Comparison of ENCODE assay signal across 31 cellular contexts in the genomic region with DNA sequence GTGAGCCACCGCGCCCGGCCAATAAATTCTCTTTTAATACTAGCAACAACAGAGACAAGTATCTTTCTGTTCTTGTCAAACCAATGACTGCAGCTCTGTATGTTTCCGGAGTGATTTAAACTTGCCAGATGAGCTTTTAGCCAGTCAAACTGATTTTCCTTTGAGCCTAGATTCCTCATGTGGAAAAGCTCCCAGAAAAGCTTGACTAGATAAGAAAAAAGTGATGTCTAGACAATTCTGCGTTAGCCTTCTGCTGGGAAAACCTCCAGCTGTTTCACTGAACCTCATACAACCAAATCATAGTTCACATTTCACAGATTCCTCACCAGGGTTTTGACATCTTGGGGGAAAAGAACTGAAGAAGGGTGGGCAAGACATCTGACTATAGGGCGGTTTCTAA.
DNase-seq lines count a peak whose midpoint lies in the region; ATAC-seq and TF ChIP-seq lines count a peak whose summit lies in the region.
"Had no signal": no experiment of that assay in that cellular context is flagged by ENCODE, and none has a peak within 500 bp of the region (broad histone marks: within the 10 kb centered on the region; RNA-seq: fewer than 3 reads in every experiment).

No MANE protein-coding gene starts in this region.

- TF ChIP-seq CTCF in Caco-2 (IDR thresholded peaks at IDR 0.05; ENCODE audit: insufficient read depth in 1 of 2, low read depth in 1 of 2, low read length in 1 of 2, severe bottlenecking in 1 of 2, unreplicated experiment in 1 of 2) (no peak), WTC11 (IDR thresholded peaks at IDR 0.05) (no peak), fibroblast of lung (conservative IDR thresholded peaks at IDR 0.05 in 1 of 2, IDR thresholded peaks at IDR 0.05 in 1 of 2; ENCODE audit: low read depth in 1 of 2, low read length in 2 of 2) (no peak), nephron (IDR thresholded peaks at IDR 0.05; ENCODE audit: unreplicated experiment in 3 of 3) (no peak)

- no peak overlapping the region for H3K4me3 Mint-ChIP-seq in Caco-2 (ENCODE audit: unreplicated experiment)
- no peak overlapping the region for H3K4me3 Mint-ChIP-seq in WTC11
- no peak overlapping the region for H3K4me3 Mint-ChIP-seq in nephron
- H3K4me3 Mint-ChIP-seq: activated CD4-positive, alpha-beta memory T cell treated with anti-CD3 and anti-CD28 coated beads for 36 hours; activated naive CD4-positive, alpha-beta T cell treated with anti-CD3 and anti-CD28 coated beads, Interleukin-2, amount 50 U/mL, for 24 hours; activated T-helper 1 cell treated with anti-CD3 and anti-CD28 coated beads, Interleukin-12 subunit alpha, Interleukin-12 subunit beta, Interleukin-2, Interleukin-4 antibody, amounts not matched to agents 30 ng/mL and 10 ng/mL and 1 ng/mL, durations not matched to agents 14 hours and 24 hours and 36 hours; naive B cell had no signal

- POLR2A ChIA-PET in Caco-2 (lab: Charles Lee) (no interaction called here), WTC11 (lab: Charles Lee) (interaction anchor here (0.8 kb wide), 1 partner anchor 12 kb away, joined by 4 read pairs; no protein-coding TSS in a partner anchor)

- peaks cover 80% of the 10 kb centered on the region for H3K4me1 ChIP-seq in Caco-2
- H3K4me1 ChIP-seq in fibroblast of lung (ENCODE audit: control insufficient read depth, extremely low read depth, insufficient read depth, low read length), result peaks cover 12% of the 10 kb centered on the region

- H3K27ac Mint-ChIP-seq in Caco-2 (ENCODE audit: unreplicated experiment), result peak overlapping the region; percentile 91
- peak overlapping the region; percentile 19; the same call in 1 of the 2 replicates for H3K27ac Mint-ChIP-seq in WTC11
- peak overlapping the region; percentile 21 to 91 (median 82) for H3K27ac Mint-ChIP-seq in nephron
- H3K27ac Mint-ChIP-seq: activated CD4-positive, alpha-beta memory T cell treated with anti-CD3 and anti-CD28 coated beads for 36 hours; activated naive CD4-positive, alpha-beta T cell treated with anti-CD3 and anti-CD28 coated beads, Interleukin-2, amount 50 U/mL, for 24 hours; activated T-helper 1 cell treated with anti-CD3 and anti-CD28 coated beads, Interleukin-12 subunit alpha, Interleukin-12 subunit beta, Interleukin-2, Interleukin-4 antibody, amounts not matched to agents 30 ng/mL and 10 ng/mL and 1 ng/mL, durations not matched to agents 14 hours and 24 hours and 36 hours; naive B cell had no signal

- H3K4me1 Mint-ChIP-seq in Caco-2 (ENCODE audit: low read depth, unreplicated experiment), result peaks cover 62% of the 10 kb centered on the region
- peaks cover 29% of the 10 kb centered on the region for H3K4me1 Mint-ChIP-seq in WTC11
- peaks cover 25% of the 10 kb centered on the region for H3K4me1 Mint-ChIP-seq in nephron
- H3K4me1 Mint-ChIP-seq: naive B cell had no signal

- H3K27me3 Mint-ChIP-seq in Caco-2 (ENCODE audit: insufficient read depth, unreplicated experiment) (no peaks in the 10 kb centered on the region), WTC11 (ENCODE audit: low read depth) (no peaks in the 10 kb centered on the region), nephron (ENCODE audit: low read depth) (no peaks in the 10 kb centered on the region)
- H3K27me3 Mint-ChIP-seq: activated naive CD4-positive, alpha-beta T cell treated with anti-CD3 and anti-CD28 coated beads, Interleukin-2, amount 50 U/mL, for 24 hours had no signal

- no peak overlapping the region for H3K9ac ChIP-seq in fibroblast of lung (ENCODE audit: insufficient read depth, low read length)
- H3K9ac ChIP-seq: BLaER1 had no signal

- H4K20me1 ChIP-seq in fibroblast of lung (ENCODE audit: control insufficient read depth, extremely low read depth, insufficient read depth, low read length), result no peaks in the 10 kb centered on the region
- H4K20me1 ChIP-seq: BLaER1 had no signal

- no peak overlapping the region for H3K27ac ChIP-seq in fibroblast of lung (ENCODE audit: insufficient read depth, low read length)
- H3K27ac ChIP-seq: BLaER1, foreskin keratinocyte, Peyer's patch, SJCRH30 had no signal

- peaks cover 30% of the 10 kb centered on the region for H3K36me3 Mint-ChIP-seq in Caco-2 (ENCODE audit: insufficient read depth, unreplicated experiment)
- no peaks in the 10 kb centered on the region for H3K36me3 Mint-ChIP-seq in WTC11
- H3K36me3 Mint-ChIP-seq in nephron (ENCODE audit: low read depth), result peaks cover 3% of the 10 kb centered on the region
- H3K36me3 Mint-ChIP-seq: activated CD4-positive, alpha-beta memory T cell treated with anti-CD3 and anti-CD28 coated beads for 36 hours; activated naive CD4-positive, alpha-beta T cell treated with anti-CD3 and anti-CD28 coated beads, Interleukin-2, amount 50 U/mL, for 24 hours; naive B cell had no signal

- no TSS peak for BruUV-seq in Caco-2 (replicated peaks; lab: Mats Ljungman, UMichigan)

- intact Hi-C loops in Caco-2 (cut with micrococcal nuclease; ENCODE audit: unreplicated experiment), result no loop called here

- no peak overlapping the region for H3K4me2 ChIP-seq in fibroblast of lung (ENCODE audit: extremely low read depth, insufficient read depth, low read length)
- H3K4me2 ChIP-seq: BLaER1 had no signal

- no peaks in the 10 kb centered on the region for H3K79me2 ChIP-seq in fibroblast of lung (ENCODE audit: control insufficient read depth, insufficient read depth, low read length)

- H2AFZ ChIP-seq in fibroblast of lung (ENCODE audit: low read length), result no peak overlapping the region

- DNase-seq in Caco-2 (no peak), WTC11 (ENCODE audit: low spot score) (no peak), fibroblast of lung (ENCODE audit: low read depth in 2 of 2) (peak; percentile 40 to 90), CD1c-positive myeloid dendritic cell (ENCODE audit: extremely low spot score) (no peak), NCI-H345 treated with DMSO at 0.1 percent for 48 hours (lab: John Stamatoyannopoulos, UW; ENCODE audit: unreplicated experiment) (no peak)
- no peak for DNase-seq in activated effector memory CD4-positive, alpha-beta T cell treated with anti-CD3 and anti-CD28 coated beads, Interleukin-2, amount 50 U/mL, for 16 hours
- DNase-seq: ACHN; activated CD4-positive, alpha-beta memory T cell treated with anti-CD3 and anti-CD28 coated beads for 36 hours; activated CD8-positive, alpha-beta memory T cell treated with anti-CD3 and anti-CD28 coated beads, Interleukin-2, amount 50 U/mL, for 4 hours; anterior cingulate cortex; COR-L47; foreskin keratinocyte; GDM1; hippocampal formation; KBM-7; mesenchymal stem cell; naive B cell; NCI-H1105; NCI-H1930; NCI-H526 treated with DMSO at 0.1 percent for 48 hours; Peyer's patch; SJCRH30; spleen; stimulated activated CD4-positive, alpha-beta T cell treated with anti-CD3 and anti-CD28 coated beads, Interleukin-4, amount 100 ng/mL, for 1 hour; substantia nigra; upper lobe of left lung had no signal

- CTCF ChIA-PET in Caco-2 (lab: Charles Lee) (no interaction called here), WTC11 (lab: Charles Lee) (interaction anchor here (1.8 kb wide), 1 partner anchor 14 kb away, joined by 4 read pairs; no protein-coding TSS in a partner anchor)

- H3K9me3 ChIP-seq in Caco-2 (no peaks in the 10 kb centered on the region), fibroblast of lung (ENCODE audit: control insufficient read depth, insufficient read depth, low read depth, low read length) (no peaks in the 10 kb centered on the region)
- H3K9me3 ChIP-seq: BLaER1, Peyer's patch, SJCRH30, spleen, upper lobe of left lung had no signal

- ATAC-seq in WTC11, result no peak
- no peak for ATAC-seq in HG02642 (IDR thresholded peaks at IDR 0.05; ENCODE audit: poor library complexity, unreplicated experiment)
- ATAC-seq: foreskin keratinocyte had no signal

- no peaks in the 10 kb centered on the region for H3K9me3 Mint-ChIP-seq in Caco-2 (ENCODE audit: unreplicated experiment)
- no peaks in the 10 kb centered on the region for H3K9me3 Mint-ChIP-seq in WTC11
- no peaks in the 10 kb centered on the region for H3K9me3 Mint-ChIP-seq in nephron
- H3K9me3 Mint-ChIP-seq: activated CD4-positive, alpha-beta memory T cell treated with anti-CD3 and anti-CD28 coated beads for 36 hours; activated naive CD4-positive, alpha-beta T cell treated with anti-CD3 and anti-CD28 coated beads, Interleukin-2, amount 50 U/mL, for 24 hours had no signal

- H3K4me3 ChIP-seq in Caco-2 (ENCODE audit: low read depth, low read length) (no peak overlapping the region), fibroblast of lung (replicated peaks in 1 of 4; ENCODE audit: control extremely low read depth in 1 of 4, insufficient read depth in 1 of 4, low read depth in 3 of 4, low read length in 4 of 4) (no peak overlapping the region)
- H3K4me3 ChIP-seq: BLaER1, Peyer's patch, SJCRH30, spleen, upper lobe of left lung had no signal

- H3K36me3 ChIP-seq in Caco-2 (ENCODE audit: control insufficient read depth, insufficient read depth, low read length) (peaks cover 1% of the 10 kb centered on the region; the same call in 1 of the 2 replicates), fibroblast of lung (ENCODE audit: control insufficient read depth, insufficient read depth, low read length) (no peaks in the 10 kb centered on the region)
- H3K36me3 ChIP-seq: BLaER1, Peyer's patch, SJCRH30, spleen, upper lobe of left lung had no signal

- H3K27me3 ChIP-seq in Caco-2 (replicated peaks; ENCODE audit: control insufficient read depth, insufficient read depth, low read length) (no peaks in the 10 kb centered on the region), fibroblast of lung (ENCODE audit: control insufficient read depth, insufficient read depth, low read length) (no peaks in the 10 kb centered on the region)
- H3K27me3 ChIP-seq: BLaER1, foreskin keratinocyte, Peyer's patch, SJCRH30, spleen, upper lobe of left lung had no signal

TF ChIP-seq in WTC11, 78 proteins besides CTCF, POLR2A, EP300 and RAD21 (continues in another document):
- TF ChIP-seq MYBL2 (CRISPR knock-in tag; IDR thresholded peaks at IDR 0.05) (no peak), ZNF138 (CRISPR knock-in tag; conservative IDR thresholded peaks at IDR 0.05) (no peak), HMGA2 (CRISPR knock-in tag; IDR thresholded peaks at IDR 0.05) (no peak), GABPB1 (CRISPR knock-in tag; IDR thresholded peaks at IDR 0.05) (no peak), ZNF263 (CRISPR knock-in tag; IDR thresholded peaks at IDR 0.05; ENCODE audit: low read depth) (no peak)

Comparison
In these comparisons a context has a peak if more than half of its experiments do, and no peak if none do; other contexts are left out.
1. DNase-seq: peak in fibroblast of lung (2 of 2); none in Caco-2 (0 of 2), WTC11 (single experiment), CD1c-positive myeloid dendritic cell (single experiment), activated effector memory CD4-positive, alpha-beta T cell treated with anti-CD3 and anti-CD28 coated beads, Interleukin-2, amount 50 U/mL, for 16 hours (single experiment) and NCI-H345 treated with DMSO at 0.1 percent for 48 hours (single experiment).
2. H3K27ac Mint-ChIP-seq: peak in every context shown above with its lines; median percentile 91 in Caco-2; 82 in nephron; 19 in WTC11.